In genomic region chr11:122655527-122656072, GRCh38 we compare ENCODE assay signal across 8 cellular contexts. TPM values are rescaled to one million over a fixed set of nuclear protein-coding genes. Genes with fewer than 3 reads are reported as not detected.
A peak's percentile ranks its signal among the peaks of the same experiment; 100 is the strongest.
DNase-seq lines count a peak whose midpoint lies in the region; ATAC-seq, FAIRE-seq and TF ChIP-seq lines count a peak whose summit lies in the region.

UBASH3B (plus strand) TSS chr11:122655722; CDS start chr11:122656050, 328 bp downstream.

- peak within 1 kb of the TSS; percentile 58 for H3K4me3 ChIP-seq in Caco-2 (ENCODE audit: low read depth, low read length)
- H3K4me3 ChIP-seq in SK-N-MC = peak within 1 kb of the TSS; percentile 77

- H3K4me1 ChIP-seq in Caco-2 = peaks cover 13% of the 10 kb centered on the region

- no peak within 1 kb of the TSS for H3K27ac ChIP-seq in SK-N-MC

- H3K9me3 Mint-ChIP-seq in Caco-2 (ENCODE audit: unreplicated experiment) (no peaks in the 10 kb centered on the region), neural crest cell (peaks cover 3% of the 10 kb centered on the region)
- no peaks in the 10 kb centered on the region for H3K9me3 Mint-ChIP-seq in activated naive CD4-positive, alpha-beta T cell treated with anti-CD3 and anti-CD28 coated beads, Interleukin-2, amount 10 ng/mL, durations not matched to agents 7 days and 5 days

- DNase-seq in Caco-2 (peak; percentile 88), HTR-8/SVneo (ENCODE audit: insufficient read length, low spot score) (peak; percentile 86), SK-N-MC (ENCODE audit: low read depth, low spot score) (no peak), frontal cortex (ENCODE audit: low spot score in 2 of 2) (peak; percentile 61 to 76), neural crest cell (ENCODE audit: low read depth, low spot score) (peak; percentile 67), stromal cell of bone marrow (ENCODE audit: low read depth) (peak; percentile 80)
- DNase-seq in activated naive CD4-positive, alpha-beta T cell treated with anti-CD3 and anti-CD28 coated beads, Interleukin-2, amount 10 ng/mL, durations not matched to agents 7 days and 5 days = peak; percentile 74

- no peaks in the 10 kb centered on the region; the same call in 1 of the 2 replicates for H3K27me3 ChIP-seq in Caco-2 (replicated peaks; ENCODE audit: control insufficient read depth, insufficient read depth, low read length)

- H3K27me3 Mint-ChIP-seq in Caco-2 (ENCODE audit: insufficient read depth, unreplicated experiment) (no peaks in the 10 kb centered on the region), neural crest cell (ENCODE audit: low read depth) (peaks cover 21% of the 10 kb centered on the region)
- peaks cover 63% of the 10 kb centered on the region for H3K27me3 Mint-ChIP-seq in activated naive CD4-positive, alpha-beta T cell treated with anti-CD3 and anti-CD28 coated beads, Interleukin-2, amount 10 ng/mL, durations not matched to agents 7 days and 5 days

- H3K9me3 ChIP-seq in Caco-2 (no peaks in the 10 kb centered on the region), SK-N-MC (ENCODE audit: low read depth, low read length) (no peaks in the 10 kb centered on the region)

- CTCF ChIA-PET in Caco-2 (lab: Charles Lee) = interaction anchor here (0.5 to 2.3 kb wide), 19 partner anchors 12 to 398 kb away, joined by 3 to 48 read pairs (median 5); no protein-coding TSS in a partner anchor
- CTCF ChIA-PET in activated naive CD4-positive, alpha-beta T cell treated with anti-CD3 and anti-CD28 coated beads, Interleukin-2, amount 10 ng/mL, durations not matched to agents 7 days and 5 days (lab: Charles Lee) = interaction anchor here (0.7 to 3.9 kb wide), 19 partner anchors 9 to 198 kb away, joined by 3 to 62 read pairs (median 4); no protein-coding TSS in a partner anchor

- intact Hi-C loops in Caco-2 (cut with micrococcal nuclease; ENCODE audit: unreplicated experiment) = loop anchor here (1.0 to 5.0 kb wide), 5 partner anchors 13 to 99 kb away; no protein-coding TSS in a partner anchor

- H3K9ac ChIP-seq in SK-N-MC (ENCODE audit: insufficient read length) = no peak within 1 kb of the TSS

- peak within 1 kb of the TSS; percentile 95 for H3K4me3 Mint-ChIP-seq in Caco-2 (ENCODE audit: unreplicated experiment)
- H3K4me3 Mint-ChIP-seq in activated naive CD4-positive, alpha-beta T cell treated with anti-CD3 and anti-CD28 coated beads, Interleukin-2, amount 10 ng/mL, durations not matched to agents 7 days and 5 days = peak within 1 kb of the TSS; percentile 92
- H3K4me3 Mint-ChIP-seq in neural crest cell = peak within 1 kb of the TSS; percentile 97

- BruUV-seq in Caco-2 (replicated peaks; lab: Mats Ljungman, UMichigan) = TSS peak; percentile 26

- peak within 1 kb of the TSS; percentile 65 for H3K27ac Mint-ChIP-seq in Caco-2 (ENCODE audit: unreplicated experiment)
- peak within 1 kb of the TSS; percentile 85 for H3K27ac Mint-ChIP-seq in activated naive CD4-positive, alpha-beta T cell treated with anti-CD3 and anti-CD28 coated beads, Interleukin-2, amount 10 ng/mL, durations not matched to agents 7 days and 5 days
- H3K27ac Mint-ChIP-seq in neural crest cell (ENCODE audit: unreplicated experiment) = peak within 1 kb of the TSS; percentile 84

- H3K36me3 Mint-ChIP-seq in Caco-2 (ENCODE audit: insufficient read depth, unreplicated experiment) (peaks cover 12% of the 10 kb centered on the region), neural crest cell (ENCODE audit: low read depth) (no peaks in the 10 kb centered on the region)
- H3K36me3 Mint-ChIP-seq in activated naive CD4-positive, alpha-beta T cell treated with anti-CD3 and anti-CD28 coated beads, Interleukin-2, amount 10 ng/mL, durations not matched to agents 7 days and 5 days = peaks cover 2% of the 10 kb centered on the region

- H3K4me1 Mint-ChIP-seq in Caco-2 (ENCODE audit: low read depth, unreplicated experiment) = peaks cover 13% of the 10 kb centered on the region
- peaks cover 23% of the 10 kb centered on the region for H3K4me1 Mint-ChIP-seq in activated naive CD4-positive, alpha-beta T cell treated with anti-CD3 and anti-CD28 coated beads, Interleukin-2, amount 10 ng/mL, durations not matched to agents 7 days and 5 days
- H3K4me1 Mint-ChIP-seq in neural crest cell = peaks cover 40% of the 10 kb centered on the region

- POLR2A ChIA-PET in Caco-2 (lab: Charles Lee) = interaction anchor here (0.6 to 2.3 kb wide), 5 partner anchors 9 to 1929 kb away, joined by 3 to 9 read pairs (median 3); partner anchors contain the start of gene HSPA8

- peak; percentile 85 for FAIRE-seq in HTR-8/SVneo (lab: Jason Lieb, UNC)
- FAIRE-seq in frontal cortex (lab: Jason Lieb, UNC) = no peak

- no peaks in the 10 kb centered on the region for H3K36me3 ChIP-seq in Caco-2 (ENCODE audit: control insufficient read depth, insufficient read depth, low read length)
- H3K36me3 ChIP-seq in SK-N-MC (ENCODE audit: insufficient read depth, low read length) = no peaks in the 10 kb centered on the region

- TF ChIP-seq CTCF in Caco-2 (IDR thresholded peaks at IDR 0.05; ENCODE audit: insufficient read depth in 1 of 2, low read depth in 1 of 2, low read length in 1 of 2, severe bottlenecking in 1 of 2, unreplicated experiment in 1 of 2) (peak in 1 of 2 experiments; percentile 27), neural crest cell (conservative IDR thresholded peaks at IDR 0.05) (no peak)

- ATAC-seq in GM21381 (IDR thresholded peaks at IDR 0.05; ENCODE audit: unreplicated experiment) = peak; percentile 79

RNA-seq across cellular contexts. Expression of gene UBASH3B, which starts in this region (rescaled TPM):
- total RNA-seq in Caco-2 (2022) (21.5 and 22.0 TPM in 2 replicates), frontal cortex (24.1 TPM), neural crest cell (6.6 and 6.8 TPM in 2 replicates)
